ENCODE assay signal across 8 cellular contexts in genomic region chr13:75687145-75687763, GRCh38. TPM values are rescaled to one million over a fixed set of nuclear protein-coding genes. Genes with fewer than 3 reads are reported as not detected.
A peak's percentile ranks its signal among the peaks of the same experiment; 100 is the strongest.
DNase-seq lines count a peak whose midpoint lies in the region; ATAC-seq, FAIRE-seq and TF ChIP-seq lines count a peak whose summit lies in the region.

No MANE protein-coding gene starts in this region.

- H3K9me3 ChIP-seq in aorta (ENCODE audit: control insufficient read depth, low read length) = no peaks in the 10 kb centered on the region
- no peaks in the 10 kb centered on the region for H3K9me3 ChIP-seq in suprapubic skin

- TF ChIP-seq CTCF in AG10803 (conservative IDR thresholded peaks at IDR 0.05; ENCODE audit: low read length) = peak; percentile 60
- TF ChIP-seq CTCF in kidney epithelial cell (IDR thresholded peaks at IDR 0.05; ENCODE audit: insufficient read depth, low read length, poor library complexity, severe bottlenecking) = peak; percentile 42
- TF ChIP-seq CTCF in suprapubic skin (IDR thresholded peaks at IDR 0.05) = peak in 1 of 2 donors; percentile 27

- no peak for TF ChIP-seq EP300 in suprapubic skin (IDR thresholded peaks at IDR 0.05)

- peak; percentile 48 for ATAC-seq in HG02885 (IDR thresholded peaks at IDR 0.05; ENCODE audit: poor library complexity, unreplicated experiment)
- no peak for ATAC-seq in aorta (ENCODE audit: low FRiP score)
- no peak for ATAC-seq in GM21737 (IDR thresholded peaks at IDR 0.05; ENCODE audit: unreplicated experiment)

- H3K27ac ChIP-seq in aorta (ENCODE audit: low read depth in 1 of 2, low read length in 2 of 2) (no peak overlapping the region), suprapubic skin (no peak overlapping the region)

- no peak for TF ChIP-seq POLR2A in suprapubic skin (IDR thresholded peaks at IDR 0.05)

- H3K36me3 ChIP-seq in kidney epithelial cell (ENCODE audit: control insufficient read depth, insufficient read depth, low read length) (no peaks in the 10 kb centered on the region), aorta (ENCODE audit: control insufficient read depth in 1 of 2, insufficient read depth in 2 of 2, low read length in 1 of 2) (no peaks in the 10 kb centered on the region), suprapubic skin (no peaks in the 10 kb centered on the region)

- H3K4me1 ChIP-seq in aorta (ENCODE audit: control insufficient read depth in 1 of 2, insufficient read depth in 2 of 2, low read length in 2 of 2) (no peaks in the 10 kb centered on the region), suprapubic skin (no peaks in the 10 kb centered on the region)

- H3K4me3 ChIP-seq in AG10803 (ENCODE audit: low read length) (no peak overlapping the region), kidney epithelial cell (ENCODE audit: low read depth, low read length) (no peak overlapping the region), aorta (ENCODE audit: low read length in 2 of 2) (no peak overlapping the region), suprapubic skin (no peak overlapping the region)

- intact Hi-C loops in aorta (cut with DNase I) = no loop called here

- H3K27me3 ChIP-seq in kidney epithelial cell (ENCODE audit: control insufficient read depth, insufficient read depth, low read length) = no peaks in the 10 kb centered on the region
- H3K27me3 ChIP-seq in aorta (ENCODE audit: control insufficient read depth in 1 of 2, insufficient read depth in 2 of 2, low read length in 1 of 2) = no peaks in the 10 kb centered on the region
- no peaks in the 10 kb centered on the region for H3K27me3 ChIP-seq in suprapubic skin

- peak; percentile 37 for FAIRE-seq in TTC549 (lab: Jason Lieb, UNC)

- DNase-seq in AG10803 (ENCODE audit: low read depth) (peak; percentile 56), kidney epithelial cell (ENCODE audit: low read depth) (no peak), DMS153 treated with DMSO at 0.1 percent for 48 hours (lab: John Stamatoyannopoulos, UW; ENCODE audit: unreplicated experiment) (no peak), aorta (no peak), suprapubic skin (ENCODE audit: low spot score in 2 of 2) (no peak)

RNA-seq across cellular contexts. Expression of gene LMO7, which starts 51.1 kb away (rescaled TPM):
- total RNA-seq in kidney epithelial cell (12.3 and 20.1 TPM in 2 replicates), aorta (10 to 100 TPM; 56.4 to 76.8 TPM), suprapubic skin (100 to 1,000 TPM in 1 of 4 donors, 10 to 100 TPM in 3; 75.2 to 127 (median 87.0) TPM)
- polyA plus RNA-seq in aorta = 10 to 100 TPM; 31.7 to 55.4 TPM
